ENCODE assay signal across 36 cellular contexts in the genomic region with DNA sequence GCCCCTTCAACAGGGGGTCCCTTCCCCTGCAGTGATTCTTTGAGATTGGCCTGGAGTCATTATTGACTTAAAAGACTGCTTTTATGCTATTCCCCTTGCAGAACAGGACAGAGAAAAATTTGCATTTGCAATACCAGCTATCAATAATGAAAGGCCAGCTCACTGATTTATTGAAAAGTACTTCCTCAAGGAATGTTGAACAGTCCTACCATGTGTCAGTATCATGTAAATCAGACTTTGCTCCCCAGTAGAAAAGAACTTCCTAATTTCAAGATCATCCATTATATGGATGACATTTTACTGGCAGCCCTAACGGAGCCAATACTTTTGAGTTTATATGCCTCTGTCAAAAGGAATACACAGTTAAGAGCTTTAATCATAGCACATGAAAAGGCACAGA. TPM values are rescaled to one million over a fixed set of nuclear protein-coding genes. Genes with fewer than 3 reads are reported as not detected.
"Had no signal": no experiment of that assay in that cellular context is flagged by ENCODE, and none has a peak within 500 bp of the region (broad histone marks: within the 10 kb centered on the region; RNA-seq: fewer than 3 reads in every experiment).

No MANE protein-coding gene starts in this region.

- H3K27me3 ChIP-seq: ascending aorta, cardiac muscle cell, MG63 had no signal

- H3K36me3 ChIP-seq: ascending aorta, cardiac muscle cell, MG63, WERI-Rb-1 had no signal

- DNase-seq: activated CD4-positive, alpha-beta memory T cell treated with anti-CD3 and anti-CD28 coated beads, Interleukin-2, amount 10 ng/mL, durations not matched to agents 7 days and 5 days; activated CD4-positive, alpha-beta T cell treated with anti-CD3 and anti-CD28 coated beads for 1 hour; activated CD4-positive, alpha-beta T cell treated with anti-CD3 and anti-CD28 coated beads for 48 hours; activated CD4-positive, CD25-positive, alpha-beta regulatory T cell; activated CD8-positive, alpha-beta memory T cell treated with anti-CD3 and anti-CD28 coated beads for 24 hours; activated CD8-positive, alpha-beta memory T cell treated with anti-CD3 and anti-CD28 coated beads, Interleukin-2, amount 10 ng/mL, durations not matched to agents 7 days and 5 days; activated CD8-positive, alpha-beta memory T cell treated with anti-CD3 and anti-CD28 coated beads, Interleukin-2, amount 50 U/mL, for 48 hours; activated effector memory CD4-positive, alpha-beta T cell treated with anti-CD3 and anti-CD28 coated beads, Interleukin-2, amount 50 U/mL, for 16 hours; activated naive CD4-positive, alpha-beta T cell; activated naive CD4-positive, alpha-beta T cell treated with anti-CD3 and anti-CD28 coated beads, Interleukin-2, amount 50 U/mL, for 16 hours; activated naive CD8-positive, alpha-beta T cell treated with anti-CD3 and anti-CD28 coated beads for 36 hours; activated T-cell treated with anti-CD3 and anti-CD28 coated beads, Interleukin-2, amount 50 U/mL, for 72 hours; amygdala; Kasumi-1; KG1; MG63; NCI-H1092; NCI-H1436 treated with DMSO at 0.1 percent for 48 hours; NCI-H1694 treated with DMSO at 0.1 percent for 48 hours; NCI-H2029 treated with DMSO at 0.1 percent for 48 hours; NCI-H2171 treated with DMSO at 0.1 percent for 48 hours; NCI-H2227 treated with DMSO at 0.1 percent for 48 hours; NCI-H446; NCI-H510A treated with DMSO at 0.1 percent for 48 hours; NCI-H526 treated with DMSO at 0.1 percent for 48 hours; SW 1271; T-helper 1 cell; T-helper 2 cell; T-helper 9 cell; WERI-Rb-1 had no signal

- H3K4me3 ChIP-seq: ascending aorta, cardiac muscle cell, MG63 had no signal

- H3K9me3 ChIP-seq: ascending aorta, MG63 had no signal

- ATAC-seq: activated CD8-positive, alpha-beta memory T cell treated with anti-CD3 and anti-CD28 coated beads, Interleukin-2, amount 10 ng/mL, durations not matched to agents 7 days and 5 days; activated T-cell treated with anti-CD3 and anti-CD28 coated beads, Interleukin-2, amount 50 U/mL, for 72 hours; activated T-helper 17 cell treated with anti-CD3 and anti-CD28 coated beads, Interleukin-2, amount 50 U/mL, for 72 hours; Right ventricle myocardium inferior had no signal

- H3K27ac ChIP-seq: ascending aorta, cardiac muscle cell, RWPE1, WERI-Rb-1 had no signal

- H3K4me1 ChIP-seq: ascending aorta had no signal

- FAIRE-seq: RCC 7860 had no signal

RNA-seq across cellular contexts. Expression of a gene that starts 29.7 kb away (rescaled TPM):
- total RNA-seq: activated CD4-positive, alpha-beta memory T cell treated with anti-CD3 and anti-CD28 coated beads, Interleukin-2, amount 10 ng/mL, durations not matched to agents 7 days and 5 days; activated T-cell treated with anti-CD3 and anti-CD28 coated beads, Interleukin-2, amount 50 U/mL, for 72 hours; activated T-helper 17 cell treated with anti-CD3 and anti-CD28 coated beads, Interleukin-2, amount 50 U/mL, for 72 hours; ascending aorta; Right ventricle myocardium inferior had no signal
